Comparison of ENCODE assay signal across 8 cellular contexts in the genomic region with DNA sequence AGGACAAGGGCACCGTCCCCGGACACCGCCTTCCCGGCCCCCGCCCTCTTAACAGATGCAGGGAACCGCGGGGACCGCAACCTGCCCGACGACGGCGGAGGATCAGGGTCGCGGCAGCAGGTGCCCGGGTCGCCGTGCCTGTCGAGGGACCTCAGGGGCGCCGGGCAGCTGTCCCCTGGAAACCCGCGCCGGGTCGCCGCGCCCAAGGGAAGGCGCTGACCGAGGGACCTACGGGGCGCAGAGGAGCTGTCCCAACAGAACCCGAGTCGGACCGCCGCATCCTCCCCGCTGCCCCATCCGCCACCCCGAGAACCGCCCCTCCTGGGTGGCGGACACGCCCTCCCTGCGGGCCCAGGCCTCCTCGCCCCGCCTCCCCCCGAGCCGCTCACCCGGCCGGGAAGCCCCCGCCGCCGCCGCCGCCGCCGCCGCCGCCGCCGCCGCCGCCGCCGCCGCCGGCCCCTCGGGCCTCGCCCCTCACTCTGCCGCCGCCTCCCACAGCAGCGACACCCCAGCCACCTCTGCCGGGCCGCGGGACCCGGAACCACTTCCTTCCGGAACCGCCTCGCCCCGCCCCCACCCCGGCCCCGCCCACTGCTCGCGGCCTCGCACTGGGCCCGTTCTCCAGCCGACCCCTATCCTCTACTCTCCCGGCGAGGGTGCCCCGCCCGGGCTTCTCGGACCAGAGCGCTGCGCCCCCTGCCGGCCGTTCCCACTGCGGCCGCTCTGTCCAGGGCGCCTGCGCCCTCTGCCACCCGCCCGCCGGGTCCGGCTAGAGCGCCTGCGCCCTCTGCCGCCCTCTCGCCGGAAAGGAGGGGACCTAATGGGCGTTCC. TPM values are rescaled to one million over a fixed set of nuclear protein-coding genes. Genes with fewer than 3 reads are reported as not detected.
A peak's percentile ranks its signal among the peaks of the same experiment; 100 is the strongest.
DNase-seq lines count a peak whose midpoint lies in the region; ATAC-seq and TF ChIP-seq lines count a peak whose summit lies in the region.

Gene BCLAF3, minus strand, starts transcription at position 543 of the 831 bp plus-strand sequence. CDS start 20,797 bp downstream, outside the sequence.

- H3K36me3 ChIP-seq in trophoblast cell (ENCODE audit: control insufficient read depth in 1 of 2, insufficient read depth in 2 of 2, low read length in 2 of 2) (no peaks in the 10 kb centered on the region), tibial nerve (no peaks in the 10 kb centered on the region)

- H3K4me3 Mint-ChIP-seq in activated naive CD8-positive, alpha-beta T cell treated with anti-CD3 and anti-CD28 coated beads for 36 hours: peak within 1 kb of the TSS; percentile 91

- intact Hi-C loops in Right ventricle myocardium superior (cut with DNase I): loop anchor here (10.0 kb wide), 1 partner anchor 76 kb away; no protein-coding TSS in a partner anchor

- no peak within 1 kb of the TSS for H2BK5ac ChIP-seq in trophoblast cell (ENCODE audit: low read depth, low read length, poor library complexity)

- H3K27ac ChIP-seq in trophoblast cell (ENCODE audit: low read depth, low read length): no peak within 1 kb of the TSS
- H3K27ac ChIP-seq in tibial nerve: peak within 1 kb of the TSS; percentile 39 to 84 (median 82)

- H2BK120ac ChIP-seq in trophoblast cell (ENCODE audit: insufficient read depth, low read length, poor library complexity): no peak within 1 kb of the TSS

- H3K4me1 Mint-ChIP-seq in activated naive CD8-positive, alpha-beta T cell treated with anti-CD3 and anti-CD28 coated beads for 36 hours: peaks cover 7% of the 10 kb centered on the region

- H3K18ac ChIP-seq in trophoblast cell (ENCODE audit: low read length): peak within 1 kb of the TSS; percentile 75

- ATAC-seq in HG02571 (IDR thresholded peaks at IDR 0.05; ENCODE audit: unreplicated experiment): peak; percentile 85
- peak; percentile 98 for ATAC-seq in SK-N-SH treated with all-trans-retinoic acid at 6 μM for 48 hours
- ATAC-seq in Right ventricle myocardium superior (ENCODE audit: poor library complexity): peak; percentile 99

- H3K9ac ChIP-seq in trophoblast cell (ENCODE audit: low read length): peak within 1 kb of the TSS; percentile 47

- H3K4ac ChIP-seq in trophoblast cell (ENCODE audit: low read depth, low read length): peak within 1 kb of the TSS; percentile 79

- H3K9me3 ChIP-seq in trophoblast cell (ENCODE audit: insufficient read depth, low read depth, low read length) (no peaks in the 10 kb centered on the region), tibial nerve (no peaks in the 10 kb centered on the region)

- no peaks in the 10 kb centered on the region for H3K4me1 ChIP-seq in trophoblast cell (ENCODE audit: control insufficient read depth in 1 of 2, insufficient read depth in 2 of 2, low read length in 2 of 2)
- H3K4me1 ChIP-seq in tibial nerve: peaks cover 0 to 14% (median 0%) of the 10 kb centered on the region in 4 donors

- WGBS in trophoblast cell (ENCODE audit: extremely low coverage, insufficient coverage, insufficient read length): no CpG with 5 or more reads among the region's 107 CpGs
- WGBS in tibial nerve, 2 donors: 34% methylated on average over 17 of the region's 107 CpGs; no CpG with 5 or more reads in 1 of the 2 donors

- H3K27me3 Mint-ChIP-seq in activated naive CD8-positive, alpha-beta T cell treated with anti-CD3 and anti-CD28 coated beads for 36 hours: no peaks in the 10 kb centered on the region

- TF ChIP-seq POLR2A in tibial nerve (IDR thresholded peaks at IDR 0.05): peak in 1 of 2 donors; percentile 25

- no peaks in the 10 kb centered on the region for H3K36me3 Mint-ChIP-seq in activated naive CD8-positive, alpha-beta T cell treated with anti-CD3 and anti-CD28 coated beads for 36 hours

- TF ChIP-seq EP300 in tibial nerve (IDR thresholded peaks at IDR 0.05): no peak

- DNase-seq in GM12864 (ENCODE audit: low read depth) (peak; percentile 46), NAMALWA (ENCODE audit: low spot score) (peak; percentile 87), Right ventricle myocardium superior (peak; percentile 93), trophoblast cell (peak; percentile 77 to 93), tibial nerve (ENCODE audit: low spot score in 2 of 2) (peak; percentile 67 to 79)
- peak; percentile 91 for DNase-seq in activated naive CD8-positive, alpha-beta T cell treated with anti-CD3 and anti-CD28 coated beads for 36 hours

- H2AFZ ChIP-seq in trophoblast cell (ENCODE audit: insufficient read depth, low read length, poor library complexity): peak within 1 kb of the TSS; percentile 83

- H3K27ac Mint-ChIP-seq in activated naive CD8-positive, alpha-beta T cell treated with anti-CD3 and anti-CD28 coated beads for 36 hours: peak within 1 kb of the TSS; percentile 91

- H2AK5ac ChIP-seq in trophoblast cell (ENCODE audit: low read length): peak within 1 kb of the TSS; percentile 62

- no peaks in the 10 kb centered on the region for H3K27me3 ChIP-seq in trophoblast cell (ENCODE audit: insufficient read depth, low read length)
- H3K27me3 ChIP-seq in tibial nerve: peaks cover 0 to 3% of the 10 kb centered on the region in 2 donors

- peak within 1 kb of the TSS; percentile 87 for H3K4me2 ChIP-seq in trophoblast cell (ENCODE audit: low read length)

- peak within 1 kb of the TSS; percentile 84 for H3K14ac ChIP-seq in trophoblast cell (ENCODE audit: low read length)

- H4K91ac ChIP-seq in trophoblast cell (ENCODE audit: low read depth, low read length): peak within 1 kb of the TSS; percentile 70

- peak within 1 kb of the TSS; percentile 90 for H4K8ac ChIP-seq in trophoblast cell (ENCODE audit: low read depth, low read length)

- H2BK12ac ChIP-seq in trophoblast cell (ENCODE audit: low read length): peak within 1 kb of the TSS; percentile 49

- H3K4me3 ChIP-seq in GM12864 (ENCODE audit: low read depth, low read length) (peak within 1 kb of the TSS; percentile 74), trophoblast cell (ENCODE audit: low read depth, low read length) (peak within 1 kb of the TSS; percentile 90), tibial nerve (peak within 1 kb of the TSS; percentile 58 to 85 (median 64))

- no peaks in the 10 kb centered on the region for H3K9me3 Mint-ChIP-seq in activated naive CD8-positive, alpha-beta T cell treated with anti-CD3 and anti-CD28 coated beads for 36 hours

- H3K79me1 ChIP-seq in trophoblast cell (ENCODE audit: low read length): peaks cover 4% of the 10 kb centered on the region

- TF ChIP-seq CTCF in GM12864 (IDR thresholded peaks at IDR 0.05; ENCODE audit: low read depth, low read length, missing control alignments) (peak; percentile 55), tibial nerve (IDR thresholded peaks at IDR 0.05) (peak; percentile 67 to 89 (median 87))

- H3K23ac ChIP-seq in trophoblast cell (ENCODE audit: low read length): no peak within 1 kb of the TSS

- peaks cover 4% of the 10 kb centered on the region for H3K79me2 ChIP-seq in trophoblast cell (ENCODE audit: control insufficient read depth, insufficient read depth, low read length, poor library complexity)

- H4K12ac ChIP-seq in trophoblast cell (ENCODE audit: low read depth, low read length): peak within 1 kb of the TSS; percentile 70

TF ChIP-seq in SK-N-SH treated with all-trans-retinoic acid at 6 μM for 48 hours, 23 proteins besides CTCF, POLR2A, EP300 and RAD21 (continues in another document):
- TF ChIP-seq, protein P1, sequence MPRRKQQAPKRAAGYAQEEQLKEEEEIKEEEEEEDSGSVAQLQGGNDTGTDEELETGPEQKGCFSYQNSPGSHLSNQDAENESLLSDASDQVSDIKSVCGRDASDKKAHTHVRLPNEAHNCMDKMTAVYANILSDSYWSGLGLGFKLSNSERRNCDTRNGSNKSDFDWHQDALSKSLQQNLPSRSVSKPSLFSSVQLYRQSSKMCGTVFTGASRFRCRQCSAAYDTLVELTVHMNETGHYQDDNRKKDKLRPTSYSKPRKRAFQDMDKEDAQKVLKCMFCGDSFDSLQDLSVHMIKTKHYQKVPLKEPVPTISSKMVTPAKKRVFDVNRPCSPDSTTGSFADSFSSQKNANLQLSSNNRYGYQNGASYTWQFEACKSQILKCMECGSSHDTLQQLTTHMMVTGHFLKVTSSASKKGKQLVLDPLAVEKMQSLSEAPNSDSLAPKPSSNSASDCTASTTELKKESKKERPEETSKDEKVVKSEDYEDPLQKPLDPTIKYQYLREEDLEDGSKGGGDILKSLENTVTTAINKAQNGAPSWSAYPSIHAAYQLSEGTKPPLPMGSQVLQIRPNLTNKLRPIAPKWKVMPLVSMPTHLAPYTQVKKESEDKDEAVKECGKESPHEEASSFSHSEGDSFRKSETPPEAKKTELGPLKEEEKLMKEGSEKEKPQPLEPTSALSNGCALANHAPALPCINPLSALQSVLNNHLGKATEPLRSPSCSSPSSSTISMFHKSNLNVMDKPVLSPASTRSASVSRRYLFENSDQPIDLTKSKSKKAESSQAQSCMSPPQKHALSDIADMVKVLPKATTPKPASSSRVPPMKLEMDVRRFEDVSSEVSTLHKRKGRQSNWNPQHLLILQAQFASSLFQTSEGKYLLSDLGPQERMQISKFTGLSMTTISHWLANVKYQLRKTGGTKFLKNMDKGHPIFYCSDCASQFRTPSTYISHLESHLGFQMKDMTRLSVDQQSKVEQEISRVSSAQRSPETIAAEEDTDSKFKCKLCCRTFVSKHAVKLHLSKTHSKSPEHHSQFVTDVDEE (CRISPR knock-in tag; IDR thresholded peaks at IDR 0.05): no peak
- TF ChIP-seq ZC3H10 (CRISPR knock-in tag; IDR thresholded peaks at IDR 0.05) (no peak), PPARA (CRISPR knock-in tag; IDR thresholded peaks at IDR 0.05; ENCODE audit: borderline replicate concordance) (no peak), CSRNP3 (CRISPR knock-in tag; IDR thresholded peaks at IDR 0.05) (no peak), CSDC2 (CRISPR knock-in tag; IDR thresholded peaks at IDR 0.05) (no peak), GLIS3 (CRISPR knock-in tag; IDR thresholded peaks at IDR 0.05) (no peak), RARB (CRISPR knock-in tag; IDR thresholded peaks at IDR 0.05) (no peak), ISL1 (CRISPR knock-in tag; IDR thresholded peaks at IDR 0.05) (no peak), ZNF8 (CRISPR knock-in tag; IDR thresholded peaks at IDR 0.05) (no peak)

RNA-seq across cellular contexts. Expression of gene BCLAF3, which starts in this region (rescaled TPM):
- 1 to 10 TPM; 2.7 to 3.7 TPM for total RNA-seq in activated naive CD8-positive, alpha-beta T cell treated with anti-CD3 and anti-CD28 coated beads for 36 hours
- 6.5 TPM for total RNA-seq in Right ventricle myocardium superior
- polyA plus RNA-seq in trophoblast cell (2013): 4.9 and 5.1 TPM in 2 replicates
- 10 to 100 TPM; 11.6 to 22.2 (median 16.5) TPM for total RNA-seq in tibial nerve
